Comparison of ENCODE assay signal across 33 cellular contexts in genomic region chr4:1367936-1368289, GRCh38. TPM values are rescaled to one million over a fixed set of nuclear protein-coding genes. Genes with fewer than 3 reads are reported as not detected.
"Had no signal": no experiment of that assay in that cellular context is flagged by ENCODE, and none has a peak within 500 bp of the region (broad histone marks: within the 10 kb centered on the region; RNA-seq: fewer than 3 reads in every experiment).

No MANE protein-coding gene starts in this region.

- DNase-seq: activated CD4-positive, alpha-beta memory T cell treated with anti-CD3 and anti-CD28 coated beads for 36 hours; activated CD4-positive, alpha-beta T cell treated with anti-CD3 and anti-CD28 coated beads, Interleukin-2, amount 10 ng/mL, durations not matched to agents 24 days and 14 days; activated CD8-positive, alpha-beta memory T cell treated with anti-CD3 and anti-CD28 coated beads, Interleukin-2, amount 50 U/mL, for 4 hours; activated naive CD4-positive, alpha-beta T cell treated with anti-CD3 and anti-CD28 coated beads for 36 hours; activated T-cell treated with anti-CD3 and anti-CD28 coated beads, Interleukin-2, amount 50 U/mL, for 1 hour; dermis blood vessel endothelial cell; effector CD4-positive, alpha-beta T cell; foreskin keratinocyte; heart right ventricle; kidney glomerular epithelial cell; mammary epithelial cell; occipital lobe; stimulated activated CD4-positive, alpha-beta T cell treated with anti-CD3 and anti-CD28 coated beads, Interleukin-4, amount 100 ng/mL, for 24 hours; stimulated activated naive CD8-positive, alpha-beta T cell treated with anti-CD3 and anti-CD28 coated beads, Interleukin-15, amount 100 ng/mL, for 72 hours; substantia nigra; T-helper 1 cell; uterus had no signal

- ATAC-seq: foreskin keratinocyte; left lung; stimulated activated naive CD8-positive, alpha-beta T cell treated with anti-CD3 and anti-CD28 coated beads, Interleukin-15, amount 100 ng/mL, for 72 hours had no signal

- H3K4me1 Mint-ChIP-seq: activated CD4-positive, alpha-beta T cell treated with anti-CD3 and anti-CD28 coated beads, Interleukin-2, amount 10 ng/mL, durations not matched to agents 24 days and 14 days had no signal

- H3K4me3 Mint-ChIP-seq: activated CD4-positive, alpha-beta memory T cell treated with anti-CD3 and anti-CD28 coated beads for 36 hours; activated CD4-positive, alpha-beta T cell treated with anti-CD3 and anti-CD28 coated beads, Interleukin-2, amount 10 ng/mL, durations not matched to agents 24 days and 14 days; activated naive CD4-positive, alpha-beta T cell treated with anti-CD3 and anti-CD28 coated beads for 36 hours; activated T-helper 1 cell treated with anti-CD3 and anti-CD28 coated beads, Interleukin-12 subunit alpha, Interleukin-12 subunit beta, Interleukin-2, Interleukin-4 antibody, amounts not matched to agents 30 ng/mL and 10 ng/mL and 1 ng/mL, durations not matched to agents 14 hours and 24 hours and 36 hours; neural crest cell; stimulated activated effector memory CD8-positive, alpha-beta T cell treated with anti-CD3 and anti-CD28 coated beads, Interleukin-12 subunit alpha, Interleukin-12 subunit beta, amount 100 ng/mL, for 72 hours; stimulated activated naive CD8-positive, alpha-beta T cell treated with anti-CD3 and anti-CD28 coated beads, Interleukin-15, amount 100 ng/mL, for 72 hours; T-helper 2 cell treated with Interferon-gamma antibody and Interleukin-4, amounts not matched to agents 5 μg/mL and 100 μg/mL, for 36 hours; type B pancreatic cell had no signal

- H3K36me3 Mint-ChIP-seq: stimulated activated effector memory CD8-positive, alpha-beta T cell treated with anti-CD3 and anti-CD28 coated beads, Interleukin-12 subunit alpha, Interleukin-12 subunit beta, amount 100 ng/mL, for 72 hours had no signal

- H3K9me3 ChIP-seq: esophagus muscularis mucosa, heart right ventricle, left lung, uterus had no signal

- H3K36me3 ChIP-seq: uterus had no signal

- H3K27me3 Mint-ChIP-seq: activated CD4-positive, alpha-beta memory T cell treated with anti-CD3 and anti-CD28 coated beads for 36 hours; activated CD4-positive, alpha-beta T cell treated with anti-CD3 and anti-CD28 coated beads, Interleukin-2, amount 10 ng/mL, durations not matched to agents 24 days and 14 days; stimulated activated naive CD8-positive, alpha-beta T cell treated with anti-CD3 and anti-CD28 coated beads, Interleukin-15, amount 100 ng/mL, for 72 hours; type B pancreatic cell had no signal

- H3K27ac ChIP-seq: esophagus muscularis mucosa, foreskin keratinocyte, heart right ventricle, left lung, parathyroid adenoma, skin epidermis, uterus had no signal

- H3K9me3 Mint-ChIP-seq: activated CD4-positive, alpha-beta memory T cell treated with anti-CD3 and anti-CD28 coated beads for 36 hours; activated CD4-positive, alpha-beta T cell treated with anti-CD3 and anti-CD28 coated beads, Interleukin-2, amount 10 ng/mL, durations not matched to agents 24 days and 14 days; activated naive CD4-positive, alpha-beta T cell treated with anti-CD3 and anti-CD28 coated beads for 36 hours; activated T-helper 1 cell treated with anti-CD3 and anti-CD28 coated beads, Interleukin-12 subunit alpha, Interleukin-12 subunit beta, Interleukin-2, Interleukin-4 antibody, amounts not matched to agents 30 ng/mL and 10 ng/mL and 1 ng/mL, durations not matched to agents 14 hours and 24 hours and 36 hours; neural crest cell; stimulated activated effector memory CD8-positive, alpha-beta T cell treated with anti-CD3 and anti-CD28 coated beads, Interleukin-12 subunit alpha, Interleukin-12 subunit beta, amount 100 ng/mL, for 72 hours; stimulated activated naive CD8-positive, alpha-beta T cell treated with anti-CD3 and anti-CD28 coated beads, Interleukin-15, amount 100 ng/mL, for 72 hours; T-helper 2 cell treated with Interferon-gamma antibody and Interleukin-4, amounts not matched to agents 5 μg/mL and 100 μg/mL, for 36 hours; type B pancreatic cell had no signal

- H3K4me1 ChIP-seq: esophagus muscularis mucosa, foreskin keratinocyte, heart right ventricle, parathyroid adenoma, uterus had no signal

- H3K27ac Mint-ChIP-seq: activated CD4-positive, alpha-beta memory T cell treated with anti-CD3 and anti-CD28 coated beads for 36 hours; activated CD4-positive, alpha-beta T cell treated with anti-CD3 and anti-CD28 coated beads, Interleukin-2, amount 10 ng/mL, durations not matched to agents 24 days and 14 days; activated naive CD4-positive, alpha-beta T cell treated with anti-CD3 and anti-CD28 coated beads for 36 hours; activated T-helper 1 cell treated with anti-CD3 and anti-CD28 coated beads, Interleukin-12 subunit alpha, Interleukin-12 subunit beta, Interleukin-2, Interleukin-4 antibody, amounts not matched to agents 30 ng/mL and 10 ng/mL and 1 ng/mL, durations not matched to agents 14 hours and 24 hours and 36 hours; stimulated activated effector memory CD8-positive, alpha-beta T cell treated with anti-CD3 and anti-CD28 coated beads, Interleukin-12 subunit alpha, Interleukin-12 subunit beta, amount 100 ng/mL, for 72 hours; stimulated activated naive CD8-positive, alpha-beta T cell treated with anti-CD3 and anti-CD28 coated beads, Interleukin-15, amount 100 ng/mL, for 72 hours; T-helper 2 cell treated with Interferon-gamma antibody and Interleukin-4, amounts not matched to agents 5 μg/mL and 100 μg/mL, for 36 hours; type B pancreatic cell had no signal

- H3K27me3 ChIP-seq: esophagus muscularis mucosa, foreskin keratinocyte, heart right ventricle, left lung, uterus had no signal

- H3K4me3 ChIP-seq: esophagus muscularis mucosa, heart right ventricle, left lung, skin epidermis, uterus had no signal

RNA-seq across cellular contexts. Expression of gene NKX1-1, which starts 38.3 kb away (rescaled TPM):
- total RNA-seq: activated CD4-positive, alpha-beta memory T cell treated with anti-CD3 and anti-CD28 coated beads for 36 hours; activated CD4-positive, alpha-beta T cell treated with anti-CD3 and anti-CD28 coated beads, Interleukin-2, amount 10 ng/mL, durations not matched to agents 24 days and 14 days; activated CD8-positive, alpha-beta memory T cell treated with anti-CD3 and anti-CD28 coated beads for 36 hours; activated naive CD4-positive, alpha-beta T cell treated with anti-CD3 and anti-CD28 coated beads for 36 hours; activated T-helper 1 cell treated with anti-CD3 and anti-CD28 coated beads, Interleukin-12 subunit alpha, Interleukin-12 subunit beta, Interleukin-2, Interleukin-4 antibody, amounts not matched to agents 30 ng/mL and 10 ng/mL and 1 ng/mL, durations not matched to agents 14 hours and 24 hours and 36 hours; bronchial epithelial cell; dermis blood vessel endothelial cell; esophagus muscularis mucosa; foreskin keratinocyte; glomerular endothelial cell; heart right ventricle; left lung; mammary epithelial cell; mucosa of gallbladder; neural crest cell; occipital lobe; pulmonary artery endothelial cell; right cardiac atrium; uterus had no signal
- polyA plus RNA-seq: foreskin keratinocyte, heart right ventricle, mammary epithelial cell, right cardiac atrium, thymus had no signal
